1 cellular context compared by ENCODE assay signal in genomic region chr17:63973930-63974593, GRCh38.
TF ChIP-seq lines count a peak whose summit lies in the region.

No MANE protein-coding gene starts in this region.

TF ChIP-seq in H1, 55 proteins besides CTCF, POLR2A, EP300 and RAD21:
- no peak for TF ChIP-seq CTBP2 (IDR thresholded peaks at IDR 0.05; ENCODE audit: borderline replicate concordance, insufficient read depth, insufficient read length, low read length)
- no peak for TF ChIP-seq TAF1 (IDR thresholded peaks at IDR 0.05; ENCODE audit: low read depth, low read length)
- TF ChIP-seq TCF12 (IDR thresholded peaks at IDR 0.05; ENCODE audit: low read depth, low read length): no peak
- TF ChIP-seq SP1 (IDR thresholded peaks at IDR 0.05; ENCODE audit: low read depth, low read length): no peak
- no peak for TF ChIP-seq ATF3 (IDR thresholded peaks at IDR 0.05; ENCODE audit: insufficient read depth, low read depth, low read length)
- no peak for TF ChIP-seq E2F6 (IDR thresholded peaks at IDR 0.05)
- no peak for TF ChIP-seq SRF (IDR thresholded peaks at IDR 0.05; ENCODE audit: low read depth, low read length)
- TF ChIP-seq ZNF274 (IDR thresholded peaks at IDR 0.05; ENCODE audit: borderline replicate concordance, extremely low read depth, low read length): no peak
- TF ChIP-seq JUND (IDR thresholded peaks at IDR 0.05; ENCODE audit: low read length): no peak
- TF ChIP-seq KDM1A (IDR thresholded peaks at IDR 0.05; ENCODE audit: borderline replicate concordance, low read length): no peak
- no peak for TF ChIP-seq TBP (IDR thresholded peaks at IDR 0.05; ENCODE audit: low read depth, low read length)
- TF ChIP-seq HDAC6 (IDR thresholded peaks at IDR 0.05; ENCODE audit: low read depth, low read length): no peak
- TF ChIP-seq EZH2 (IDR thresholded peaks at IDR 0.05; ENCODE audit: low read depth, low read length, severe bottlenecking): no peak
- no peak for TF ChIP-seq CREB1 (IDR thresholded peaks at IDR 0.05)
